Comparison of ENCODE assay signal across 31 cellular contexts in the genomic region with DNA sequence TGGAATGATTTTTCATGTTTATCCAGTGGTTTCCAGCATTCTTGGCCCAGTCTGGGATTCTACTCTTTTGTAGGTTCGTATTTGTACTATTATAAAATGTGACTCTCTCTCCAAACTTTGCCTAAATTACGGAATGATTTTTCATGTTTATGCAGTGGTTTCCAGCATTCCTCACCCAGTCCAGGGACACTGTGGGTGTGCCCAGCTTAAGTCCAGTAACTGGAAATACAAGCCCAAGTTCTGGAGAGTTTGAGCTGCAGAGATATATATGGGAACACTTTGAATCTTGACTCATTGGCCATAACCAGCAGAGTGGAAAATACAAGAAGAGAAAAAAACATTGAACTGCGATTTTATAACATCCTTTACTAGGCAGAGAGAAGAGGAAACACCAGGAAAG. TPM values are rescaled to one million over a fixed set of nuclear protein-coding genes. Genes with fewer than 3 reads are reported as not detected.
DNase-seq lines count a peak whose midpoint lies in the region; ATAC-seq, FAIRE-seq and TF ChIP-seq lines count a peak whose summit lies in the region.
"Had no signal": no experiment of that assay in that cellular context is flagged by ENCODE, and none has a peak within 500 bp of the region (broad histone marks: within the 10 kb centered on the region; RNA-seq: fewer than 3 reads in every experiment).

No MANE protein-coding gene starts in this region.

- WGBS in right cardiac atrium = 72% methylated on average over 3 of the region's 3 CpGs
- WGBS in sigmoid colon, 2 donors = 66 to 78% methylated on average over 3 of the region's 3 CpGs

- peak in 2 of 3 donors; percentile 13 to 54 for DNase-seq in right cardiac atrium
- no peak for DNase-seq in right atrium auricular region (ENCODE audit: low spot score)
- peak; percentile 44 for DNase-seq in dedifferentiated amniotic fluid mesenchymal stem cell (ENCODE audit: extremely low spot score)
- DNase-seq in GM12891 (ENCODE audit: insufficient read length, low spot score) = no peak
- DNase-seq in iPS-NIHi11 (ENCODE audit: low spot score) = no peak
- no peak for DNase-seq in sigmoid colon
- DNase-seq: activated CD4-positive, alpha-beta T cell treated with anti-CD3 and anti-CD28 coated beads, Interleukin-2, amount 50 U/mL, for 48 hours; activated CD8-positive, alpha-beta memory T cell treated with anti-CD3 and anti-CD28 coated beads, Interleukin-2, amount 50 U/mL, for 4 hours; Caco-2; DMS79 treated with DMSO at 0.1 percent for 48 hours; foreskin melanocyte; mesendoderm; naive B cell; NCI-H1105 treated with DMSO at 0.1 percent for 48 hours; NCI-H2081; NCI-H446; nucleus accumbens; SHP77; stimulated activated naive CD4-positive, alpha-beta T cell treated with Interleukin-2 at 50 U/mL for 16 hours; SW 1271; trophoblast cell had no signal

- H3K4me3 ChIP-seq in right cardiac atrium (ENCODE audit: low read length) (no peak overlapping the region), right atrium auricular region (no peak overlapping the region), sigmoid colon (no peak overlapping the region)
- H3K4me3 ChIP-seq: BLaER1 treated with 17β-estradiol and CSF1 and Interleukin-3, amounts not matched to agents 10 nM and 100 nM had no signal

- H3K4me3 Mint-ChIP-seq in nephron = peak overlapping the region in 2 of 3 experiments; percentile 41 to 49
- H3K4me3 Mint-ChIP-seq: central memory CD8-positive, alpha-beta T cell; naive B cell; WTC11 had no signal

- peaks cover 15% of the 10 kb centered on the region for H3K4me1 Mint-ChIP-seq in nephron
- H3K4me1 Mint-ChIP-seq: central memory CD8-positive, alpha-beta T cell had no signal

- no peak for TF ChIP-seq EP300 in sigmoid colon (IDR thresholded peaks at IDR 0.05)

- peak overlapping the region in 2 of 3 experiments; percentile 20 to 99 for H3K27ac Mint-ChIP-seq in nephron
- H3K27ac Mint-ChIP-seq: activated naive CD4-positive, alpha-beta T cell treated with anti-CD3 and anti-CD28 coated beads, Interleukin-2, amount 50 U/mL, for 72 hours; naive B cell; WTC11 had no signal

- no peaks in the 10 kb centered on the region for H3K27me3 Mint-ChIP-seq in nephron (ENCODE audit: low read depth)
- H3K27me3 Mint-ChIP-seq: central memory CD8-positive, alpha-beta T cell had no signal

- FAIRE-seq in GM12891 (lab: Jason Lieb, UNC) = no peak
- FAIRE-seq: endothelial cell of umbilical vein, HepG2 had no signal

- H3K9me3 Mint-ChIP-seq in nephron = no peaks in the 10 kb centered on the region
- H3K9me3 Mint-ChIP-seq: activated naive CD4-positive, alpha-beta T cell treated with anti-CD3 and anti-CD28 coated beads, Interleukin-2, amount 50 U/mL, for 72 hours; WTC11 had no signal

- TF ChIP-seq POLR2A in GM12891 (IDR thresholded peaks at IDR 0.05; ENCODE audit: low read depth, low read length) = no peak
- no peak for TF ChIP-seq POLR2A in sigmoid colon (IDR thresholded peaks at IDR 0.05)

- H3K27me3 ChIP-seq in right cardiac atrium (ENCODE audit: control insufficient read depth, insufficient read depth) = no peaks in the 10 kb centered on the region
- H3K27me3 ChIP-seq in right atrium auricular region = no peaks in the 10 kb centered on the region
- H3K27me3 ChIP-seq in sigmoid colon = no peaks in the 10 kb centered on the region
- H3K27me3 ChIP-seq: BLaER1 treated with 17β-estradiol and CSF1 and Interleukin-3, amounts not matched to agents 10 nM and 100 nM had no signal

- intact Hi-C loops in right cardiac atrium (cut with DNase I) (loop anchor here in 1 of 4 donors (10.0 kb wide), 1 partner anchor 155 kb away; no protein-coding TSS in a partner anchor), sigmoid colon (cut with DNase I) (no loop called here)

- H3K4me1 ChIP-seq in right cardiac atrium (ENCODE audit: control insufficient read depth, insufficient read depth, low read length) = peaks cover 4% of the 10 kb centered on the region
- peaks cover 0 to 26% of the 10 kb centered on the region in 2 donors for H3K4me1 ChIP-seq in right atrium auricular region
- peaks cover 0 to 29% (median 25%) of the 10 kb centered on the region in 4 donors for H3K4me1 ChIP-seq in sigmoid colon
- H3K4me1 ChIP-seq: BLaER1 treated with 17β-estradiol and CSF1 and Interleukin-3, amounts not matched to agents 10 nM and 100 nM had no signal

- peaks cover 78% of the 10 kb centered on the region for H3K36me3 Mint-ChIP-seq in nephron (ENCODE audit: low read depth)
- H3K36me3 Mint-ChIP-seq: activated naive CD4-positive, alpha-beta T cell treated with anti-CD3 and anti-CD28 coated beads, Interleukin-2, amount 50 U/mL, for 72 hours; naive B cell; WTC11 had no signal

- TF ChIP-seq CTCF in right atrium auricular region (IDR thresholded peaks at IDR 0.05) = no peak
- TF ChIP-seq CTCF in nephron (IDR thresholded peaks at IDR 0.05; ENCODE audit: unreplicated experiment in 3 of 3) = no peak
- TF ChIP-seq CTCF in sigmoid colon (IDR thresholded peaks at IDR 0.05) = no peak

- H3K36me3 ChIP-seq in right atrium auricular region (peaks cover 5% of the 10 kb centered on the region), sigmoid colon (peaks cover 0 to 21% (median 0%) of the 10 kb centered on the region in 4 donors)
- H3K36me3 ChIP-seq: BLaER1 treated with 17β-estradiol and CSF1 and Interleukin-3, amounts not matched to agents 10 nM and 100 nM had no signal

- ATAC-seq in right cardiac atrium (peak; percentile 33 to 61), GM19455 (IDR thresholded peaks at IDR 0.05; ENCODE audit: unreplicated experiment) (no peak)
- ATAC-seq: activated naive CD4-positive, alpha-beta T cell treated with anti-CD3 and anti-CD28 coated beads, Interleukin-2, amount 50 U/mL, for 72 hours; HepG2; left lobe of liver; WTC11 had no signal

- H3K9me3 ChIP-seq in right cardiac atrium (ENCODE audit: control insufficient read depth, low read length) (no peaks in the 10 kb centered on the region), right atrium auricular region (no peaks in the 10 kb centered on the region), sigmoid colon (no peaks in the 10 kb centered on the region)
- H3K9me3 ChIP-seq: Caco-2 had no signal

- no peak overlapping the region for H3K27ac ChIP-seq in right cardiac atrium (ENCODE audit: low read length)
- H3K27ac ChIP-seq in right atrium auricular region = no peak overlapping the region
- no peak overlapping the region for H3K27ac ChIP-seq in sigmoid colon
- H3K27ac ChIP-seq: 22Rv1; BLaER1 treated with 17β-estradiol and CSF1 and Interleukin-3, amounts not matched to agents 10 nM and 100 nM had no signal

TF ChIP-seq in GM12891, 5 proteins besides CTCF, POLR2A, EP300 and RAD21:
- no peak for TF ChIP-seq POU2F2 (IDR thresholded peaks at IDR 0.05; ENCODE audit: low read depth, low read length)
- TF ChIP-seq POLR2AphosphoS5 (IDR thresholded peaks at IDR 0.05; ENCODE audit: low read depth, low read length) = no peak
- TF ChIP-seq TAF1 (IDR thresholded peaks at IDR 0.05; ENCODE audit: low read depth, low read length) = no peak
- TF ChIP-seq SPI1 (IDR thresholded peaks at IDR 0.05; ENCODE audit: low read depth, low read length) = no peak
- TF ChIP-seq PAX5 (IDR thresholded peaks at IDR 0.05; ENCODE audit: insufficient read depth, low read length, severe bottlenecking) = no peak
TF ChIP-seq in GM12891: peak in this region for 0.

RNA-seq across cellular contexts. Expression of a gene that starts 5.9 kb away (rescaled TPM):
- total RNA-seq in right cardiac atrium = 1 to 10 TPM; 7.4 to 9.9 (median 7.9) TPM
- polyA plus RNA-seq in right cardiac atrium = 3.2 TPM
- total RNA-seq in right atrium auricular region = 1 to 10 TPM; 5.9 to 6.0 TPM
- polyA plus RNA-seq in GM12891 (2012; ENCODE audit: low read depth, missing spikeins) = 0.36 TPM
- total RNA-seq in sigmoid colon = 10 to 100 TPM; 14.7 to 26.9 (median 18.6) TPM
- polyA plus RNA-seq in sigmoid colon = 1 to 10 TPM in 2 of 3 donors, under 1 TPM in 1; 0.69 to 1.2 (median 1.1) TPM

Comparison
In these comparisons a context has a peak if more than half of its experiments do, and no peak if none do; other contexts are left out.
1. DNase-seq: peak in right cardiac atrium (2 of 3) and dedifferentiated amniotic fluid mesenchymal stem cell (single experiment); none in right atrium auricular region (single experiment), GM12891 (single experiment), iPS-NIHi11 (single experiment) and sigmoid colon (single experiment).